In the genomic region with DNA sequence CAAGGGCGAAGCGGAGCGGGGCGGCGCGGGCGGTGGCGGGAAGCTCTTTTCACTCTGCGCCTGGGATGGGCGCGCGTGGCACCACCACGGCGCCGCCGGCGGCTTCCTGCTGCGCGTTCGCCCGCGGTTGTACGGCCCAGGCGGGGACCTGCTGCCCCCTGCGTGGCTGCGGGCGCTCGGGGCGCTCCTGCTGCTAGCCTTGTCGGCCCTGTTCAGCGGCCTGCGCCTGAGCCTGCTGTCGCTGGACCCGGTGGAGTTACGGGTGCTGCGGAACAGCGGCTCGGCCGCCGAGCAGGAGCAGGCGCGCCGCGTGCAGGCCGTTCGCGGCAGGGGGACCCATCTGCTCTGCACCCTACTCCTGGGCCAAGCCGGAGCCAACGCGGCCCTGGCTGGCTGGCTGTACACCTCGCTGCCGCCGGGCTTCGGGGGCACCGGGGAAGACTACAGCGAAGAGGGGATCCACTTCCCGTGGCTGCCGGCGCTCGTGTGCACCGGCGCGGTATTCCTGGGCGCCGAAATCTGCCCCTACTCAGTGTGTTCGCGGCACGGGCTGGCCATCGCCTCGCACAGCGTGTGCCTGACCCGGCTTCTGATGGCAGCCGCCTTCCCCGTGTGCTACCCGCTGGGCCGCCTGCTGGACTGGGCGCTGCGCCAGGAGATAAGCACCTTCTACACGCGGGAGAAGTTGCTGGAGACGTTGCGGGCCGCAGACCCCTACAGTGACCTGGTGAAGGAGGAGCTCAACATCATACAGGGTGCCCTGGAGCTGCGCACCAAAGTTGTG, we compare ENCODE assay signal across 1 cellular context.
TF ChIP-seq lines count a peak whose summit lies in the region.

No MANE protein-coding gene starts in this region.

TF ChIP-seq in IMR-90, 13 proteins besides CTCF, POLR2A, EP300 and RAD21:
- TF ChIP-seq, protein P1, sequence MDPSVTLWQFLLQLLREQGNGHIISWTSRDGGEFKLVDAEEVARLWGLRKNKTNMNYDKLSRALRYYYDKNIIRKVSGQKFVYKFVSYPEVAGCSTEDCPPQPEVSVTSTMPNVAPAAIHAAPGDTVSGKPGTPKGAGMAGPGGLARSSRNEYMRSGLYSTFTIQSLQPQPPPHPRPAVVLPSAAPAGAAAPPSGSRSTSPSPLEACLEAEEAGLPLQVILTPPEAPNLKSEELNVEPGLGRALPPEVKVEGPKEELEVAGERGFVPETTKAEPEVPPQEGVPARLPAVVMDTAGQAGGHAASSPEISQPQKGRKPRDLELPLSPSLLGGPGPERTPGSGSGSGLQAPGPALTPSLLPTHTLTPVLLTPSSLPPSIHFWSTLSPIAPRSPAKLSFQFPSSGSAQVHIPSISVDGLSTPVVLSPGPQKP (IDR thresholded peaks at IDR 0.05; ENCODE audit: borderline replicate concordance, low read depth, low read length) = no peak
- TF ChIP-seq MXI1 (IDR thresholded peaks at IDR 0.05; ENCODE audit: borderline replicate concordance, low read depth, low read length) (no peak), MAFK (IDR thresholded peaks at IDR 0.05; ENCODE audit: low read depth, low read length) (no peak), NFE2L2 (IDR thresholded peaks at IDR 0.05; ENCODE audit: low read depth, low read length) (no peak), RFX5 (IDR thresholded peaks at IDR 0.05; ENCODE audit: low read depth, low read length) (no peak), BHLHE40 (IDR thresholded peaks at IDR 0.05; ENCODE audit: low read depth, low read length) (no peak), RCOR1 (IDR thresholded peaks at IDR 0.05; ENCODE audit: insufficient replicate concordance, low read length) (no peak)
